ENCODE assay signal across 10 cellular contexts in the genomic region with DNA sequence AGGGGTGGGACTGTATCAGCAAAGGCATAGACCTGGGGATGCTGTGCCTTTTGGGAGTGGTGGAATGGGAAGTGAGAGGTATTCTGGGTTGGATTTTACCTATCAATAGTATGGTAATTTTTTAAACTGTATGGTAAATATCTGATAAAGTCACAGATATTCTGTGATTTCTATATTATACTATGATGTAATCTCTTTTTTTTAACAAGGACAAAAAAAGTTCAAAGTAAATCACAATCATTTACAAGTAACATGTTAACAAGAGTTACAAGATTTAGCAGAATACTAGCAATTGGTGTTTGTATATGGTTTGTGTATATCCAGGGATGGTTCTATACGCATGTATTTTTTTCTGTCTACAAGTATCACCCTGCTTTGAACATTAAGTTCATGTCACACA. TPM values are rescaled to one million over a fixed set of nuclear protein-coding genes. Genes with fewer than 3 reads are reported as not detected.
"Had no signal": no experiment of that assay in that cellular context is flagged by ENCODE, and none has a peak within 500 bp of the region (broad histone marks: within the 10 kb centered on the region; RNA-seq: fewer than 3 reads in every experiment).

No MANE protein-coding gene starts in this region.

- H3K4me1 ChIP-seq: HAP-1 had no signal

- DNase-seq: GM23248, GOT3, H7, IMR-90, KG1 had no signal

- H3K4me3 ChIP-seq: GM23248, HAP-1, K562 had no signal

- FAIRE-seq: K562 had no signal

- H2AFZ ChIP-seq: GM23248 had no signal

- ATAC-seq: HCT116, K562 had no signal

- H3K9me3 ChIP-seq: HAP-1 had no signal

- H3K9ac ChIP-seq: GM23248 had no signal

- H3K27ac ChIP-seq: GM23248, HL-60 had no signal

RNA-seq across cellular contexts. Expression of gene SMCO2, which starts 57.9 kb away (rescaled TPM):
- total RNA-seq: GM23248, H4, H7, IMR-90, K562 had no signal
- polyA plus RNA-seq: GM23248, K562 had no signal
